In the genomic region with DNA sequence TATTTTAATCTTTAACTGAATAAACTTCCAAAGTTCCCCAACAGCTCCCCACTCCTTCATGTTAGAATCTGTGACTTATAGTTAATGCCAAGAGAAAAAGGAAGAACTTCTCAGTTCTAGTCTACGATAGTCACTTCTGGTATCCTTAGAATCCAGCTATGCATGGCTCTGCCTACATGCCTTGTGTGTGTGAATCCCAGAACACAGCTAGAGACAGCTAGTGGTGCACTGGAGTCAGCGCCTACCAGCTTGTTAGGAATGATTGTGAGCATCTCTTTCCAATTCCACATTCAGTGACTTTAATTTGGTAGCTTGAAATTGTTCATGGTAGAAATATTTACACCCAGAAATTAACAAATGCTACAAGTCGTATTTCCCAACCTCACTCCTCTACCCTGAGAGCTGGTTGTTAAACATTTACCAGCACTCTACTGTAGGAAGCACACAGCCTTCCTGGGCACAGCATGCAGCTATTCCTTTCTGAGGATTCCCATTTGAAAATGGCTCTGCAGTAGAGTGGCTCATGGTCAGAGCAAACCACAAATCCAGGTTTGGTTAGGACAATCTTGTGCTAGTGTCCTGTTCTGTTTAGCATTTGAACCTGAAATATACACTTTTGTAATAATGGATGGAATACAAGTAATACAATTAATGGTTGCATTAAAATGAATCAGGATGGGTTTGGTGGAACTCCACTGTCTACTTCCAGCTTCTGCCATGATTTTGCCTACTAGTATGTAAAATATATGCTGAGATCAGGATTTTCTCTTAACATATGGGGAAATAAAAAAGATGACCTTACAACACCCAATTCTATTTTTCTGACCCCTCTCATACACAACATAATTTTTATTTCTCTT, we compare ENCODE assay signal across 1 cellular context.
TF ChIP-seq lines count a peak whose summit lies in the region.

No MANE protein-coding gene starts in this region.

TF ChIP-seq in HepG2, 621 proteins besides CTCF, POLR2A, EP300 and RAD21 (continued from another document):
- TF ChIP-seq HNF1A (IDR thresholded peaks at IDR 0.05; ENCODE audit: low read depth) = peak; percentile 76
- peak; percentile 51; the same call in 1 of the 2 replicates for TF ChIP-seq HNF1A (CRISPR knock-in tag; IDR thresholded peaks at IDR 0.05; ENCODE audit: borderline replicate concordance)
- 0 out of 2 replicates have a peak, but pooled peaks have one; percentile 10 for TF ChIP-seq DNMT3B (CRISPR knock-in tag; conservative IDR thresholded peaks at IDR 0.05)
- TF ChIP-seq, protein P1, sequence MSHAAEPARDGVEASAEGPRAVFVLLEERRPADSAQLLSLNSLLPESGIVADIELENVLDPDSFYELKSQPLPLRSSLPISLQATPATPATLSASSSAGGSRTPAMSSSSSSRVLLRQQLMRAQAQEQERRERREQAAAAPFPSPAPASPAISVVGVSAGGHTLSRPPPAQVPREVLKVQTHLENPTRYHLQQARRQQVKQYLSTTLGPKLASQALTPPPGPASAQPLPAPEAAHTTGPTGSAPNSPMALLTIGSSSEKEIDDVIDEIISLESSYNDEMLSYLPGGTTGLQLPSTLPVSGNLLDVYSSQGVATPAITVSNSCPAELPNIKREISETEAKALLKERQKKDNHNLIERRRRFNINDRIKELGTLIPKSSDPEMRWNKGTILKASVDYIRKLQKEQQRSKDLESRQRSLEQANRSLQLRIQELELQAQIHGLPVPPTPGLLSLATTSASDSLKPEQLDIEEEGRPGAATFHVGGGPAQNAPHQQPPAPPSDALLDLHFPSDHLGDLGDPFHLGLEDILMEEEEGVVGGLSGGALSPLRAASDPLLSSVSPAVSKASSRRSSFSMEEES (CRISPR knock-in tag; IDR thresholded peaks at IDR 0.05) = no peak
- TF ChIP-seq SAP130 (CRISPR knock-in tag; IDR thresholded peaks at IDR 0.05; ENCODE audit: low read depth) = 0 out of 2 replicates have a peak, but pooled peaks have one; percentile 13
- peak; percentile 52; the same call in 1 of the 2 replicates for TF ChIP-seq MAFF (IDR thresholded peaks at IDR 0.05; ENCODE audit: low read depth, low read length)
